Comparison of ENCODE assay signal across 21 cellular contexts in genomic region chr2:154813636-154814035, GRCh38.
"Had no signal": no experiment of that assay in that cellular context is flagged by ENCODE, and none has a peak within 500 bp of the region (broad histone marks: within the 10 kb centered on the region; RNA-seq: fewer than 3 reads in every experiment).

No MANE protein-coding gene starts in this region.

- H3K27me3 ChIP-seq: esophagus squamous epithelium, neutrophil, right atrium auricular region, transverse colon, upper lobe of right lung had no signal

- H3K4me3 Mint-ChIP-seq: effector memory CD8-positive, alpha-beta T cell; natural killer cell treated with Interleukin-12 subunit alpha and Interleukin-12 subunit beta and Interleukin-15 and Interleukin-18, amount 100 ng/mL, for 72 hours; neural crest cell; stimulated activated effector memory CD8-positive, alpha-beta T cell treated with anti-CD3 and anti-CD28 coated beads, Interleukin-12 subunit alpha, Interleukin-12 subunit beta, amount 100 ng/mL, for 72 hours had no signal

- H3K27ac ChIP-seq: esophagus squamous epithelium, neutrophil, parathyroid adenoma, prostate gland, right atrium auricular region, transverse colon, upper lobe of right lung, uterus had no signal

- H3K4me1 ChIP-seq: esophagus squamous epithelium, prostate gland, right atrium auricular region, transverse colon, upper lobe of right lung, uterus had no signal

- H3K9me3 Mint-ChIP-seq: neural crest cell had no signal

- H3K4me1 Mint-ChIP-seq: neural crest cell; stimulated activated effector memory CD8-positive, alpha-beta T cell treated with anti-CD3 and anti-CD28 coated beads, Interleukin-12 subunit alpha, Interleukin-12 subunit beta, amount 100 ng/mL, for 72 hours had no signal

- DNase-seq: cerebellar nuclear complex; cortex of kidney; effector memory CD8-positive, alpha-beta T cell; erythroblast; esophagus squamous epithelium; head of caudate nucleus; stimulated activated CD4-positive, alpha-beta T cell treated with anti-CD3 and anti-CD28 coated beads, Interleukin-2, amount 100 ng/mL, for 24 hours; stimulated activated CD4-positive, alpha-beta T cell treated with anti-CD3 and anti-CD28 coated beads, Interleukin-4, amount 100 ng/mL, for 24 hours; stimulated activated naive CD4-positive, alpha-beta T cell treated with Interleukin-2 at 50 U/mL for 16 hours; transverse colon; upper lobe of right lung; uterus had no signal

- H3K36me3 Mint-ChIP-seq: natural killer cell treated with Interleukin-12 subunit alpha and Interleukin-12 subunit beta and Interleukin-15 and Interleukin-18, amount 100 ng/mL, for 72 hours; stimulated activated effector memory CD8-positive, alpha-beta T cell treated with anti-CD3 and anti-CD28 coated beads, Interleukin-12 subunit alpha, Interleukin-12 subunit beta, amount 100 ng/mL, for 72 hours had no signal

- H3K9me3 ChIP-seq: esophagus squamous epithelium, neutrophil, prostate gland, right atrium auricular region, transverse colon, upper lobe of right lung, uterus had no signal

- ATAC-seq: effector memory CD8-positive, alpha-beta T cell; left lobe of liver; natural killer cell treated with Interleukin-12 subunit alpha and Interleukin-12 subunit beta and Interleukin-15 and Interleukin-18, amount 100 ng/mL, for 72 hours; sciatic nerve; stimulated activated effector memory CD8-positive, alpha-beta T cell treated with anti-CD3 and anti-CD28 coated beads, Interleukin-12 subunit alpha, Interleukin-12 subunit beta, amount 100 ng/mL, for 72 hours; upper lobe of right lung had no signal

- H3K27me3 Mint-ChIP-seq: effector memory CD8-positive, alpha-beta T cell; natural killer cell treated with Interleukin-12 subunit alpha and Interleukin-12 subunit beta and Interleukin-15 and Interleukin-18, amount 100 ng/mL, for 72 hours had no signal

- H3K36me3 ChIP-seq: esophagus squamous epithelium, neutrophil, prostate gland, right atrium auricular region, transverse colon, upper lobe of right lung, uterus had no signal

- H3K27ac Mint-ChIP-seq: effector memory CD8-positive, alpha-beta T cell; natural killer cell treated with Interleukin-12 subunit alpha and Interleukin-12 subunit beta and Interleukin-15 and Interleukin-18, amount 100 ng/mL, for 72 hours; stimulated activated effector memory CD8-positive, alpha-beta T cell treated with anti-CD3 and anti-CD28 coated beads, Interleukin-12 subunit alpha, Interleukin-12 subunit beta, amount 100 ng/mL, for 72 hours had no signal

- H3K4me3 ChIP-seq: esophagus squamous epithelium, prostate gland, right atrium auricular region, transverse colon, upper lobe of right lung, uterus had no signal
